18 cellular contexts compared by ENCODE assay signal in genomic region chr7:116392806-116393205, GRCh38.
DNase-seq lines count a peak whose midpoint lies in the region; ATAC-seq and TF ChIP-seq lines count a peak whose summit lies in the region.
"Had no signal": no experiment of that assay in that cellular context is flagged by ENCODE, and none has a peak within 500 bp of the region (broad histone marks: within the 10 kb centered on the region; RNA-seq: fewer than 3 reads in every experiment).

No MANE protein-coding gene starts in this region.

- no peak overlapping the region for H2BK120ac ChIP-seq in neuronal stem cell (ENCODE audit: low read depth, low read length)

- H2AK5ac ChIP-seq in neuronal stem cell (ENCODE audit: low read depth, low read length): no peak overlapping the region

- H3K4me3 ChIP-seq in heart left ventricle: no peak overlapping the region
- H3K4me3 ChIP-seq in osteoblast (ENCODE audit: insufficient read depth, low read length): no peak overlapping the region
- H3K4me3 ChIP-seq in neuronal stem cell (ENCODE audit: low read length in 2 of 2): no peak overlapping the region
- H3K4me3 ChIP-seq: SJSA1 had no signal

- H3K9me3 ChIP-seq in heart left ventricle (peaks cover 0 to 3% (median 0%) of the 10 kb centered on the region in 12 donors), osteoblast (ENCODE audit: low read depth, low read length) (no peaks in the 10 kb centered on the region), neuronal stem cell (replicated peaks in 1 of 2; ENCODE audit: control insufficient read depth in 2 of 2, insufficient read depth in 1 of 2, low read depth in 1 of 2, low read length in 2 of 2) (peaks cover 2 to 3% of the 10 kb centered on the region in 2 donors)
- H3K9me3 ChIP-seq: SJSA1 had no signal

- no peaks in the 10 kb centered on the region for H3K27me3 ChIP-seq in heart left ventricle
- no peaks in the 10 kb centered on the region for H3K27me3 ChIP-seq in osteoblast (ENCODE audit: insufficient read depth, low read length)
- H3K27me3 ChIP-seq in neuronal stem cell (ENCODE audit: control insufficient read depth in 3 of 3, insufficient read depth in 3 of 3, low read depth in 1 of 3, low read length in 3 of 3): no peaks in the 10 kb centered on the region
- H3K27me3 ChIP-seq: SJSA1 had no signal

- no peak overlapping the region for H4K8ac ChIP-seq in neuronal stem cell (ENCODE audit: low read depth, low read length)

- TF ChIP-seq POLR2A in heart left ventricle (IDR thresholded peaks at IDR 0.05): no peak

- no peak overlapping the region for H2BK12ac ChIP-seq in neuronal stem cell (ENCODE audit: low read length)

- no peak overlapping the region for H3K9ac ChIP-seq in neuronal stem cell (ENCODE audit: low read depth, low read length, poor library complexity)

- no peak overlapping the region for H3K4ac ChIP-seq in neuronal stem cell (ENCODE audit: low read length)

- H3K18ac ChIP-seq in neuronal stem cell (ENCODE audit: low read length): no peak overlapping the region

- no peaks in the 10 kb centered on the region for H3K79me1 ChIP-seq in neuronal stem cell (ENCODE audit: low read depth, low read length)

- H2AFZ ChIP-seq in osteoblast (ENCODE audit: low read length) (no peak overlapping the region), neuronal stem cell (ENCODE audit: low read length) (no peak overlapping the region)

- H2BK5ac ChIP-seq in neuronal stem cell (ENCODE audit: low read length): no peak overlapping the region

- H3K14ac ChIP-seq in neuronal stem cell (ENCODE audit: low read length): no peak overlapping the region

- no peaks in the 10 kb centered on the region for H3K79me2 ChIP-seq in osteoblast (ENCODE audit: insufficient read depth, low read length)

- H3K27ac ChIP-seq in heart left ventricle (peak overlapping the region in 8 of 12 donors; percentile 10 to 69 (median 40)), osteoblast (ENCODE audit: low read depth, low read length) (no peak overlapping the region), neuronal stem cell (replicated peaks; ENCODE audit: low read length) (no peak overlapping the region)
- H3K27ac ChIP-seq: SJSA1 had no signal

- intact Hi-C loops in heart left ventricle (cut with DNase I): loop anchor here in 4 of 10 donors (2.0 to 5.0 kb wide), 3 partner anchors 36 to 38 kb away; no protein-coding TSS in a partner anchor
- intact Hi-C loops in Right ventricle myocardium inferior (cut with DNase I): loop anchor here (1.0 kb wide), 1 partner anchor 38 kb away; no protein-coding TSS in a partner anchor

- H3K4me2 ChIP-seq in osteoblast (ENCODE audit: insufficient read depth, low read length) (no peak overlapping the region), neuronal stem cell (ENCODE audit: insufficient read depth, low read length, poor library complexity, severe bottlenecking) (no peak overlapping the region)

- no peak for DNase-seq in heart left ventricle
- no peak for DNase-seq in Right ventricle myocardium inferior (ENCODE audit: missing footprints)
- peak; percentile 19 for DNase-seq in dermis blood vessel endothelial cell
- peak; percentile 6 for DNase-seq in osteoblast (ENCODE audit: insufficient read length, low spot score, missing footprints)
- no peak for DNase-seq in neuronal stem cell (ENCODE audit: low spot score)
- DNase-seq in activated CD4-positive, alpha-beta T cell treated with anti-CD3 and anti-CD28 coated beads for 48 hours: no peak
- DNase-seq in MV-4-11 (lab: John Stamatoyannopoulos, UW): no peak
- DNase-seq: C1 segment of cervical spinal cord; DND-41; HCEC 1CT; Karpas-422; NCI-H187; NCI-H69; NK-92 treated with Interleukin-12 subunit alpha and Interleukin-12 subunit beta, amount 100 ng/mL, for 24 hours; RPMI8226 had no signal

- no peak overlapping the region for H3K23ac ChIP-seq in neuronal stem cell (ENCODE audit: low read depth, low read length, poor library complexity)

- H2BK15ac ChIP-seq in neuronal stem cell (ENCODE audit: low read length): no peak overlapping the region

- no peak overlapping the region for H4K91ac ChIP-seq in neuronal stem cell (ENCODE audit: low read depth, low read length, poor library complexity)

- no peak for TF ChIP-seq CTCF in heart left ventricle (IDR thresholded peaks at IDR 0.05)
- no peak for TF ChIP-seq CTCF in osteoblast (IDR thresholded peaks at IDR 0.05; ENCODE audit: extremely low read depth, low read depth, low read length)

- peaks cover 0 to 36% (median 26%) of the 10 kb centered on the region in 12 donors for H3K4me1 ChIP-seq in heart left ventricle
- H3K4me1 ChIP-seq in osteoblast (ENCODE audit: insufficient read depth, low read length): peaks cover 24% of the 10 kb centered on the region
- no peaks in the 10 kb centered on the region for H3K4me1 ChIP-seq in neuronal stem cell (ENCODE audit: control insufficient read depth in 2 of 2, insufficient read depth in 1 of 2, low read depth in 1 of 2, low read length in 2 of 2)

- H3K36me3 ChIP-seq in heart left ventricle: no peaks in the 10 kb centered on the region
- no peaks in the 10 kb centered on the region for H3K36me3 ChIP-seq in osteoblast (ENCODE audit: insufficient read depth, low read length)
- no peaks in the 10 kb centered on the region for H3K36me3 ChIP-seq in neuronal stem cell (replicated peaks in 1 of 2; ENCODE audit: control insufficient read depth in 2 of 2, insufficient read depth in 2 of 2, low read length in 2 of 2)
- H3K36me3 ChIP-seq: SJSA1 had no signal

- no peaks in the 10 kb centered on the region for H4K20me1 ChIP-seq in osteoblast (ENCODE audit: insufficient read depth, low read length)

- peak in 3 of 4 donors; percentile 49 to 72 (median 56) for ATAC-seq in heart left ventricle
- no peak for ATAC-seq in Right ventricle myocardium inferior
- no peak for ATAC-seq in HG03097 (IDR thresholded peaks at IDR 0.05; ENCODE audit: low FRiP score, unreplicated experiment)
- ATAC-seq: HepG2 had no signal

Comparison
In these comparisons a context has a peak if more than half of its experiments do, and no peak if none do; other contexts are left out.
1. ATAC-seq: peak in heart left ventricle (3 of 4); none in Right ventricle myocardium inferior (single experiment) and HG03097 (single experiment).
2. DNase-seq: peak in dermis blood vessel endothelial cell (single experiment) and osteoblast (single experiment); none in heart left ventricle (0 of 5), Right ventricle myocardium inferior (single experiment), neuronal stem cell (single experiment), activated CD4-positive, alpha-beta T cell treated with anti-CD3 and anti-CD28 coated beads for 48 hours (single experiment) and MV-4-11 (single experiment).
3. H3K27ac ChIP-seq: peak in heart left ventricle (8 of 12); none in osteoblast (single experiment) and neuronal stem cell (single experiment).